In the genomic region with DNA sequence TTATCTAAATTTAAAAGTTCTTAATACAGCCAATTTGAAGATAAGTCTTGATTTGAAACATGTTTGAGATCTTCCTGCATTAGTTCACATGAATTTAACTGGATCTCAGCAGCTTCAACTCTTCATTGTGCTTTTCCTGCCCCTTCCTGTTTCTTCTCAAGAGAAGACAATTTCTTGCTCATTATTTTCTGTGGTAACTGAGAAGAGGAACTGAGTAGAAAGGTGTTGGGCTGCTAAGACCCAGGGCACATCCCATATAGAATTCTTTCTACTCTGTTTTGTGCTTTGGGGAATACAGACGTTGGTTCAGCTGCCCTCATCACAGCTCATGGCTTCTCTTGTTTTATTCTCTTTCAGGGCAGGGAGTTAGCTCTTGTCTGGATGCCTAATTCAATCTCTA, we compare ENCODE assay signal across 1 cellular context.
A peak's percentile ranks its signal among the peaks of the same experiment; 100 is the strongest.
TF ChIP-seq lines count a peak whose summit lies in the region.

No MANE protein-coding gene starts in this region.

TF ChIP-seq in GM12878, 131 proteins besides CTCF, POLR2A, EP300 and RAD21 (continued from another document):
- TF ChIP-seq FOXM1 (IDR thresholded peaks at IDR 0.05; ENCODE audit: low read depth, low read length) (peak; percentile 64; the same call in 1 of the 2 replicates), MTA2 (IDR thresholded peaks at IDR 0.05; ENCODE audit: low read depth) (peak; percentile 97), MTA3 (IDR thresholded peaks at IDR 0.05; ENCODE audit: borderline replicate concordance, low read length) (peak; percentile 50; the same call in 1 of the 2 replicates), IRF4 (IDR thresholded peaks at IDR 0.05; ENCODE audit: low read depth, low read length) (peak; percentile 93), RFX5 (IDR thresholded peaks at IDR 0.05; ENCODE audit: low read depth, low read length) (no peak), POLR2AphosphoS2 (IDR thresholded peaks at IDR 0.05; ENCODE audit: low read depth, low read length) (no peak), RUNX3 (IDR thresholded peaks at IDR 0.05; ENCODE audit: low read length) (peak; percentile 93), CHD1 (IDR thresholded peaks at IDR 0.05; ENCODE audit: low read depth, low read length) (no peak), NBN (IDR thresholded peaks at IDR 0.05) (peak; percentile 49; the same call in 1 of the 2 replicates), SPI1 (IDR thresholded peaks at IDR 0.05; ENCODE audit: borderline replicate concordance, insufficient read depth, low read depth, low read length) (peak; percentile 99), RCOR1 (conservative IDR thresholded peaks at IDR 0.05; ENCODE audit: low read depth, low read length) (no peak; the same call in 1 of the 2 replicates), KLF5 (IDR thresholded peaks at IDR 0.05; ENCODE audit: partially characterized antibody) (no peak), ZNF384 (IDR thresholded peaks at IDR 0.05; ENCODE audit: borderline replicate concordance, low read depth, low read length) (no peak), CBFB (IDR thresholded peaks at IDR 0.05; ENCODE audit: low read depth) (0 out of 2 replicates have a peak, but pooled peaks have one; percentile 33), ATF2 (IDR thresholded peaks at IDR 0.05; ENCODE audit: low read length) (peak; percentile 77), ATF7 (IDR thresholded peaks at IDR 0.05; ENCODE audit: low read depth) (peak; percentile 53), SP1 (IDR thresholded peaks at IDR 0.05; ENCODE audit: low read depth, low read length) (peak; percentile 15), NFIC (IDR thresholded peaks at IDR 0.05; ENCODE audit: low read depth, low read length) (peak; percentile 84), ZNF24 (IDR thresholded peaks at IDR 0.05) (peak; percentile 89), GATAD2B (conservative IDR thresholded peaks at IDR 0.05; ENCODE audit: low read depth) (no peak), DPF2 (IDR thresholded peaks at IDR 0.05) (peak; percentile 98), PAX5 (IDR thresholded peaks at IDR 0.05; ENCODE audit: borderline replicate concordance, low read depth, low read length) (peak; percentile 23; the same call in 1 of the 2 replicates), BMI1 (IDR thresholded peaks at IDR 0.05; ENCODE audit: borderline replicate concordance) (peak; percentile 57; the same call in 1 of the 2 replicates), POU2F2 (IDR thresholded peaks at IDR 0.05; ENCODE audit: borderline replicate concordance, low read depth, low read length) (no peak)
- TF ChIP-seq, protein P1, sequence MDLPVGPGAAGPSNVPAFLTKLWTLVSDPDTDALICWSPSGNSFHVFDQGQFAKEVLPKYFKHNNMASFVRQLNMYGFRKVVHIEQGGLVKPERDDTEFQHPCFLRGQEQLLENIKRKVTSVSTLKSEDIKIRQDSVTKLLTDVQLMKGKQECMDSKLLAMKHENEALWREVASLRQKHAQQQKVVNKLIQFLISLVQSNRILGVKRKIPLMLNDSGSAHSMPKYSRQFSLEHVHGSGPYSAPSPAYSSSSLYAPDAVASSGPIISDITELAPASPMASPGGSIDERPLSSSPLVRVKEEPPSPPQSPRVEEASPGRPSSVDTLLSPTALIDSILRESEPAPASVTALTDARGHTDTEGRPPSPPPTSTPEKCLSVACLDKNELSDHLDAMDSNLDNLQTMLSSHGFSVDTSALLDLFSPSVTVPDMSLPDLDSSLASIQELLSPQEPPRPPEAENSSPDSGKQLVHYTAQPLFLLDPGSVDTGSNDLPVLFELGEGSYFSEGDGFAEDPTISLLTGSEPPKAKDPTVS (IDR thresholded peaks at IDR 0.05; ENCODE audit: low read depth, low read length), result no peak
- TF ChIP-seq, protein P2, sequence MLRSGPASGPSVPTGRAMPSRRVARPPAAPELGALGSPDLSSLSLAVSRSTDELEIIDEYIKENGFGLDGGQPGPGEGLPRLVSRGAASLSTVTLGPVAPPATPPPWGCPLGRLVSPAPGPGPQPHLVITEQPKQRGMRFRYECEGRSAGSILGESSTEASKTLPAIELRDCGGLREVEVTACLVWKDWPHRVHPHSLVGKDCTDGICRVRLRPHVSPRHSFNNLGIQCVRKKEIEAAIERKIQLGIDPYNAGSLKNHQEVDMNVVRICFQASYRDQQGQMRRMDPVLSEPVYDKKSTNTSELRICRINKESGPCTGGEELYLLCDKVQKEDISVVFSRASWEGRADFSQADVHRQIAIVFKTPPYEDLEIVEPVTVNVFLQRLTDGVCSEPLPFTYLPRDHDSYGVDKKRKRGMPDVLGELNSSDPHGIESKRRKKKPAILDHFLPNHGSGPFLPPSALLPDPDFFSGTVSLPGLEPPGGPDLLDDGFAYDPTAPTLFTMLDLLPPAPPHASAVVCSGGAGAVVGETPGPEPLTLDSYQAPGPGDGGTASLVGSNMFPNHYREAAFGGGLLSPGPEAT (IDR thresholded peaks at IDR 0.05; ENCODE audit: low read depth), result peak; percentile 82
